In genomic region chr5:113142186-113142585, GRCh38 we compare ENCODE assay signal across 20 cellular contexts.
"Had no signal": no experiment of that assay in that cellular context is flagged by ENCODE, and none has a peak within 500 bp of the region (broad histone marks: within the 10 kb centered on the region; RNA-seq: fewer than 3 reads in every experiment).

No MANE protein-coding gene starts in this region.

- H3K36me3 ChIP-seq: left lung, neural progenitor cell, stomach, thoracic aorta, upper lobe of left lung had no signal

- H3K4me1 ChIP-seq: left lung, neural progenitor cell, psoas muscle, stomach, upper lobe of left lung had no signal

- FAIRE-seq: endothelial cell of umbilical vein, small intestine had no signal

- H3K27me3 ChIP-seq: foreskin keratinocyte, left lung, neural progenitor cell, stomach, upper lobe of left lung had no signal

- H3K4me3 ChIP-seq: left lung, neural progenitor cell, psoas muscle, stomach, thoracic aorta, upper lobe of left lung had no signal

- H3K4me3 Mint-ChIP-seq: activated naive CD8-positive, alpha-beta T cell; dendritic cell treated with granulocyte-macrophage colony-stimulating factor and Interleukin-4, amounts not matched to agents 40 ng/mL and 50 ng/mL, for 4 days; naive thymus-derived CD4-positive, alpha-beta T cell; neural progenitor cell; stimulated activated effector memory CD8-positive, alpha-beta T cell treated with anti-CD3 and anti-CD28 coated beads, Interleukin-12 subunit alpha, Interleukin-12 subunit beta, amount 100 ng/mL, for 72 hours; T-helper 1 cell treated with Interleukin-12 subunit alpha and Interleukin-12 subunit beta and Interleukin-4 antibody, amounts not matched to agents 30 μg/mL and 1 μg/mL, for 36 hours had no signal

- H3K4me2 ChIP-seq: neural progenitor cell had no signal

- H3K27me3 Mint-ChIP-seq: activated naive CD8-positive, alpha-beta T cell had no signal

- H3K9me3 Mint-ChIP-seq: dendritic cell treated with granulocyte-macrophage colony-stimulating factor and Interleukin-4, amounts not matched to agents 40 ng/mL and 50 ng/mL, for 4 days; stimulated activated effector memory CD8-positive, alpha-beta T cell treated with anti-CD3 and anti-CD28 coated beads, Interleukin-12 subunit alpha, Interleukin-12 subunit beta, amount 100 ng/mL, for 72 hours; T-helper 1 cell treated with Interleukin-12 subunit alpha and Interleukin-12 subunit beta and Interleukin-4 antibody, amounts not matched to agents 30 μg/mL and 1 μg/mL, for 36 hours had no signal

- H2AFZ ChIP-seq: neural progenitor cell had no signal

- DNase-seq: activated CD4-positive, CD25-positive, alpha-beta regulatory T cell treated with anti-CD3 and anti-CD28 coated beads, Interleukin-2, amount 50 U/mL, for 72 hours; activated gamma-delta T cell treated with Interleukin-2 at 50 U/mL for 16 hours; amniotic stem cell; effector CD8-positive, alpha-beta T cell; foreskin keratinocyte; left lung; naive thymus-derived CD4-positive, alpha-beta T cell; psoas muscle; right cardiac atrium; small intestine; stimulated activated CD4-positive, alpha-beta T cell treated with anti-CD3 and anti-CD28 coated beads, Interleukin-4, amount 100 ng/mL, for 24 hours; stomach; upper lobe of left lung had no signal

- ATAC-seq: left lung; naive thymus-derived CD4-positive, alpha-beta T cell; psoas muscle; stimulated activated effector memory CD8-positive, alpha-beta T cell treated with anti-CD3 and anti-CD28 coated beads, Interleukin-12 subunit alpha, Interleukin-12 subunit beta, amount 100 ng/mL, for 72 hours had no signal

- H3K27ac ChIP-seq: left lung, neural progenitor cell, psoas muscle, thoracic aorta, upper lobe of left lung had no signal

- H3K9ac ChIP-seq: neural progenitor cell had no signal

- H3K4me1 Mint-ChIP-seq: stimulated activated effector memory CD8-positive, alpha-beta T cell treated with anti-CD3 and anti-CD28 coated beads, Interleukin-12 subunit alpha, Interleukin-12 subunit beta, amount 100 ng/mL, for 72 hours had no signal

- H3K27ac Mint-ChIP-seq: activated naive CD8-positive, alpha-beta T cell; dendritic cell treated with granulocyte-macrophage colony-stimulating factor and Interleukin-4, amounts not matched to agents 40 ng/mL and 50 ng/mL, for 4 days; naive thymus-derived CD4-positive, alpha-beta T cell; neural progenitor cell; stimulated activated effector memory CD8-positive, alpha-beta T cell treated with anti-CD3 and anti-CD28 coated beads, Interleukin-12 subunit alpha, Interleukin-12 subunit beta, amount 100 ng/mL, for 72 hours; T-helper 1 cell treated with Interleukin-12 subunit alpha and Interleukin-12 subunit beta and Interleukin-4 antibody, amounts not matched to agents 30 μg/mL and 1 μg/mL, for 36 hours had no signal

- H3K9me3 ChIP-seq: left lung, psoas muscle, stomach, thoracic aorta, upper lobe of left lung had no signal

- H3K36me3 Mint-ChIP-seq: stimulated activated effector memory CD8-positive, alpha-beta T cell treated with anti-CD3 and anti-CD28 coated beads, Interleukin-12 subunit alpha, Interleukin-12 subunit beta, amount 100 ng/mL, for 72 hours had no signal
